1 cellular context compared by ENCODE assay signal in genomic region chr7:158609313-158609974, GRCh38.
TF ChIP-seq lines count a peak whose summit lies in the region.

No MANE protein-coding gene starts in this region.

TF ChIP-seq in K562, 482 proteins besides CTCF, POLR2A, EP300 and RAD21 (continued from another document):
- TF ChIP-seq ZNF449 (CRISPR knock-in tag; IDR thresholded peaks at IDR 0.05) (no peak), CEBPB (tag; IDR thresholded peaks at IDR 0.05) (no peak), ZNF551 (CRISPR knock-in tag; IDR thresholded peaks at IDR 0.05) (no peak), SMAD3 (CRISPR knock-in tag; conservative IDR thresholded peaks at IDR 0.05) (no peak), ZNF311 (CRISPR knock-in tag; IDR thresholded peaks at IDR 0.05) (no peak), GATA2 (CRISPR knock-in tag; IDR thresholded peaks at IDR 0.05) (no peak), HNRNPLL (IDR thresholded peaks at IDR 0.05; ENCODE audit: low read depth, low read length, poor library complexity, severe bottlenecking) (no peak), STAT6 (CRISPR knock-in tag; IDR thresholded peaks at IDR 0.05) (no peak), SNIP1 (IDR thresholded peaks at IDR 0.05; ENCODE audit: low read depth) (no peak), ZZZ3 (IDR thresholded peaks at IDR 0.05) (no peak), ZBTB34 (CRISPR knock-in tag; IDR thresholded peaks at IDR 0.05) (no peak), ARID1B (IDR thresholded peaks at IDR 0.05) (0 out of 2 replicates have a peak, but pooled peaks have one; percentile 6), PHF20 (IDR thresholded peaks at IDR 0.05; ENCODE audit: partially characterized antibody) (no peak), PURB (CRISPR knock-in tag; IDR thresholded peaks at IDR 0.05; ENCODE audit: low read depth) (no peak), DPF2 (IDR thresholded peaks at IDR 0.05) (peak; percentile 46; the same call in 1 of the 2 replicates), SMARCA4 (IDR thresholded peaks at IDR 0.05) (no peak), ZBTB26 (CRISPR knock-in tag; IDR thresholded peaks at IDR 0.05) (no peak)
- TF ChIP-seq, protein P1, sequence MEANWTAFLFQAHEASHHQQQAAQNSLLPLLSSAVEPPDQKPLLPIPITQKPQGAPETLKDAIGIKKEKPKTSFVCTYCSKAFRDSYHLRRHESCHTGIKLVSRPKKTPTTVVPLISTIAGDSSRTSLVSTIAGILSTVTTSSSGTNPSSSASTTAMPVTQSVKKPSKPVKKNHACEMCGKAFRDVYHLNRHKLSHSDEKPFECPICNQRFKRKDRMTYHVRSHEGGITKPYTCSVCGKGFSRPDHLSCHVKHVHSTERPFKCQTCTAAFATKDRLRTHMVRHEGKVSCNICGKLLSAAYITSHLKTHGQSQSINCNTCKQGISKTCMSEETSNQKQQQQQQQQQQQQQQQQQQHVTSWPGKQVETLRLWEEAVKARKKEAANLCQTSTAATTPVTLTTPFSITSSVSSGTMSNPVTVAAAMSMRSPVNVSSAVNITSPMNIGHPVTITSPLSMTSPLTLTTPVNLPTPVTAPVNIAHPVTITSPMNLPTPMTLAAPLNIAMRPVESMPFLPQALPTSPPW (CRISPR knock-in tag; IDR thresholded peaks at IDR 0.05) = peak; percentile 37
- TF ChIP-seq, protein P2, sequence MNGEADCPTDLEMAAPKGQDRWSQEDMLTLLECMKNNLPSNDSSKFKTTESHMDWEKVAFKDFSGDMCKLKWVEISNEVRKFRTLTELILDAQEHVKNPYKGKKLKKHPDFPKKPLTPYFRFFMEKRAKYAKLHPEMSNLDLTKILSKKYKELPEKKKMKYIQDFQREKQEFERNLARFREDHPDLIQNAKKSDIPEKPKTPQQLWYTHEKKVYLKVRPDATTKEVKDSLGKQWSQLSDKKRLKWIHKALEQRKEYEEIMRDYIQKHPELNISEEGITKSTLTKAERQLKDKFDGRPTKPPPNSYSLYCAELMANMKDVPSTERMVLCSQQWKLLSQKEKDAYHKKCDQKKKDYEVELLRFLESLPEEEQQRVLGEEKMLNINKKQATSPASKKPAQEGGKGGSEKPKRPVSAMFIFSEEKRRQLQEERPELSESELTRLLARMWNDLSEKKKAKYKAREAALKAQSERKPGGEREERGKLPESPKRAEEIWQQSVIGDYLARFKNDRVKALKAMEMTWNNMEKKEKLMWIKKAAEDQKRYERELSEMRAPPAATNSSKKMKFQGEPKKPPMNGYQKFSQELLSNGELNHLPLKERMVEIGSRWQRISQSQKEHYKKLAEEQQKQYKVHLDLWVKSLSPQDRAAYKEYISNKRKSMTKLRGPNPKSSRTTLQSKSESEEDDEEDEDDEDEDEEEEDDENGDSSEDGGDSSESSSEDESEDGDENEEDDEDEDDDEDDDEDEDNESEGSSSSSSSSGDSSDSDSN (IDR thresholded peaks at IDR 0.05; ENCODE audit: borderline replicate concordance in 1 of 2, low read depth in 2 of 2, low read length in 2 of 2) = no peak
- TF ChIP-seq, protein P3, sequence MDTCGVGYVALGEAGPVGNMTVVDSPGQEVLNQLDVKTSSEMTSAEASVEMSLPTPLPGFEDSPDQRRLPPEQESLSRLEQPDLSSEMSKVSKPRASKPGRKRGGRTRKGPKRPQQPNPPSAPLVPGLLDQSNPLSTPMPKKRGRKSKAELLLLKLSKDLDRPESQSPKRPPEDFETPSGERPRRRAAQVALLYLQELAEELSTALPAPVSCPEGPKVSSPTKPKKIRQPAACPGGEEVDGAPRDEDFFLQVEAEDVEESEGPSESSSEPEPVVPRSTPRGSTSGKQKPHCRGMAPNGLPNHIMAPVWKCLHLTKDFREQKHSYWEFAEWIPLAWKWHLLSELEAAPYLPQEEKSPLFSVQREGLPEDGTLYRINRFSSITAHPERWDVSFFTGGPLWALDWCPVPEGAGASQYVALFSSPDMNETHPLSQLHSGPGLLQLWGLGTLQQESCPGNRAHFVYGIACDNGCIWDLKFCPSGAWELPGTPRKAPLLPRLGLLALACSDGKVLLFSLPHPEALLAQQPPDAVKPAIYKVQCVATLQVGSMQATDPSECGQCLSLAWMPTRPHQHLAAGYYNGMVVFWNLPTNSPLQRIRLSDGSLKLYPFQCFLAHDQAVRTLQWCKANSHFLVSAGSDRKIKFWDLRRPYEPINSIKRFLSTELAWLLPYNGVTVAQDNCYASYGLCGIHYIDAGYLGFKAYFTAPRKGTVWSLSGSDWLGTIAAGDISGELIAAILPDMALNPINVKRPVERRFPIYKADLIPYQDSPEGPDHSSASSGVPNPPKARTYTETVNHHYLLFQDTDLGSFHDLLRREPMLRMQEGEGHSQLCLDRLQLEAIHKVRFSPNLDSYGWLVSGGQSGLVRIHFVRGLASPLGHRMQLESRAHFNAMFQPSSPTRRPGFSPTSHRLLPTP (IDR thresholded peaks at IDR 0.05; ENCODE audit: borderline replicate concordance, extremely low read depth, insufficient read length) = no peak
- TF ChIP-seq, protein P4, sequence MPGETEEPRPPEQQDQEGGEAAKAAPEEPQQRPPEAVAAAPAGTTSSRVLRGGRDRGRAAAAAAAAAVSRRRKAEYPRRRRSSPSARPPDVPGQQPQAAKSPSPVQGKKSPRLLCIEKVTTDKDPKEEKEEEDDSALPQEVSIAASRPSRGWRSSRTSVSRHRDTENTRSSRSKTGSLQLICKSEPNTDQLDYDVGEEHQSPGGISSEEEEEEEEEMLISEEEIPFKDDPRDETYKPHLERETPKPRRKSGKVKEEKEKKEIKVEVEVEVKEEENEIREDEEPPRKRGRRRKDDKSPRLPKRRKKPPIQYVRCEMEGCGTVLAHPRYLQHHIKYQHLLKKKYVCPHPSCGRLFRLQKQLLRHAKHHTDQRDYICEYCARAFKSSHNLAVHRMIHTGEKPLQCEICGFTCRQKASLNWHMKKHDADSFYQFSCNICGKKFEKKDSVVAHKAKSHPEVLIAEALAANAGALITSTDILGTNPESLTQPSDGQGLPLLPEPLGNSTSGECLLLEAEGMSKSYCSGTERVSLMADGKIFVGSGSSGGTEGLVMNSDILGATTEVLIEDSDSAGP (CRISPR knock-in tag; IDR thresholded peaks at IDR 0.05) = no peak
